11 cellular contexts compared by ENCODE assay signal in the genomic region with DNA sequence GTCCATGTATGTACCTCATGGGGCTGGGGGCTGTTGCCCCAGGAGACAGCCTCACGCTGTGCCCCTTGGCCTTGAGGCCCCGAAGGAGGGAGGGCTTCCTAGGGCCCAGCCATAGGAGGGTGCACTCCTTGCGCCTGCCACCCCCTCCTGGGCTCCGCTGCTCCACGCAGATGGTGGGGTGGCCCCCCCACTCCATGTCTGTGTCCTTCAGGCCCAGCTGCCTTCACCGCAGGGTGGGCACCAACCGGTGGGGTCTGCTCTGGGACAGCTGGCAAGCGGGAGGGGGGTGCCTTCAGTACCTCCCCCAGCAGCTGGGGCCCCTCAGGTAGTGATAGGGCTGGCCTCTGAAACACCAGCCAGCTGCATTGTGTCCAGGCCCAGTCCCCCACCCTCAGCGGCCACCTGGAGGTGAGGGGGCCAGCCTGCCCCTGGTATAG. TPM values are rescaled to one million over a fixed set of nuclear protein-coding genes. Genes with fewer than 3 reads are reported as not detected.
DNase-seq lines count a peak whose midpoint lies in the region; ATAC-seq and TF ChIP-seq lines count a peak whose summit lies in the region.
"Had no signal": no experiment of that assay in that cellular context is flagged by ENCODE, and none has a peak within 500 bp of the region (broad histone marks: within the 10 kb centered on the region; RNA-seq: fewer than 3 reads in every experiment).

No MANE protein-coding gene starts in this region.

- TF ChIP-seq CTCF in adrenal gland (IDR thresholded peaks at IDR 0.05) = peak in 1 of 6 experiments; percentile 2
- no peak for TF ChIP-seq CTCF in psoas muscle (IDR thresholded peaks at IDR 0.05)

- DNase-seq in D341Med (ENCODE audit: low spot score) (peak; percentile 39), adrenal gland (peak in 3 of 7 donors; percentile 11 to 28 (median 25)), right cardiac atrium (peak in 1 of 3 donors; percentile 70), psoas muscle (peak in 1 of 2 donors; percentile 52), ecto neural progenitor cell (ENCODE audit: low spot score) (no peak), activated gamma-delta T cell treated with Interleukin-2 at 50 U/mL for 16 hours (no peak), germinal center (ENCODE audit: low spot score) (no peak)
- DNase-seq: cortex of kidney, NCI-H146 had no signal

- H3K27me3 ChIP-seq in adrenal gland (no peaks in the 10 kb centered on the region), right cardiac atrium (ENCODE audit: control insufficient read depth, insufficient read depth) (no peaks in the 10 kb centered on the region), psoas muscle (ENCODE audit: insufficient read depth in 3 of 3, low read length in 2 of 3) (no peaks in the 10 kb centered on the region)

- peak overlapping the region in 1 of 4 donors; percentile 40 for H3K4me3 ChIP-seq in adrenal gland
- H3K4me3 ChIP-seq in right cardiac atrium (ENCODE audit: low read length) = no peak overlapping the region
- peak overlapping the region; percentile 27 for H3K4me3 ChIP-seq in psoas muscle

- peaks cover 6 to 25% of the 10 kb centered on the region in 2 donors for H3K4me1 ChIP-seq in adrenal gland (replicated peaks in 1 of 2)
- peaks cover 15% of the 10 kb centered on the region for H3K4me1 ChIP-seq in right cardiac atrium (ENCODE audit: control insufficient read depth, insufficient read depth, low read length)
- H3K4me1 ChIP-seq in psoas muscle = no peaks in the 10 kb centered on the region

- no peak for TF ChIP-seq POLR2A in adrenal gland (IDR thresholded peaks at IDR 0.05)

- H3K9me3 ChIP-seq in adrenal gland (replicated peaks in 1 of 3) = no peaks in the 10 kb centered on the region
- no peaks in the 10 kb centered on the region for H3K9me3 ChIP-seq in right cardiac atrium (ENCODE audit: control insufficient read depth, low read length)
- no peaks in the 10 kb centered on the region for H3K9me3 ChIP-seq in psoas muscle

- ATAC-seq in right cardiac atrium (peak; percentile 0 to 5), psoas muscle (peak in 1 of 4 donors; percentile 6), HG03108 (IDR thresholded peaks at IDR 0.05; ENCODE audit: unreplicated experiment) (no peak)

- H3K36me3 ChIP-seq in adrenal gland (replicated peaks in 1 of 2) (peaks cover 0 to 25% of the 10 kb centered on the region in 2 donors), psoas muscle (ENCODE audit: insufficient read depth in 1 of 2, low read depth in 1 of 2) (peaks cover 7 to 41% of the 10 kb centered on the region in 2 donors)

- intact Hi-C loops in adrenal gland (cut with DNase I) (no loop called here), right cardiac atrium (cut with DNase I) (no loop called here), psoas muscle (cut with DNase I) (no loop called here)

- 55 to 80% (median 71%) methylated on average over 1 to 9 of the region's 9 CpGs for WGBS in adrenal gland, 4 donors
- 60% methylated on average over 9 of the region's 9 CpGs for WGBS in right cardiac atrium
- 70 to 76% (median 76%) methylated on average over 8 to 9 of the region's 9 CpGs for WGBS in psoas muscle, 3 donors

- peak overlapping the region in 4 of 5 donors; percentile 50 to 90 (median 67) for H3K27ac ChIP-seq in adrenal gland
- peak overlapping the region; percentile 62 for H3K27ac ChIP-seq in right cardiac atrium (ENCODE audit: low read length)
- peak overlapping the region; percentile 38 for H3K27ac ChIP-seq in psoas muscle
- H3K27ac ChIP-seq: C4-2B had no signal

RNA-seq across cellular contexts. Expression of a gene that starts 0.3 kb away (rescaled TPM):
- 1 to 10 TPM in 7 of 8 donors, under 1 TPM in 1; 0.87 to 4.1 (median 1.3) TPM for total RNA-seq in adrenal gland
- polyA plus RNA-seq in adrenal gland = 1 to 10 TPM in 2 of 3 donors, under 1 TPM in 1; 0.05 to 2.1 (median 1.8) TPM
- 1 to 10 TPM; 1.2 to 2.2 (median 1.7) TPM for total RNA-seq in right cardiac atrium
- 1.3 TPM for polyA plus RNA-seq in right cardiac atrium
- total RNA-seq in psoas muscle = under 1 TPM; 0.37 to 0.92 (median 0.52) TPM
- polyA plus RNA-seq in psoas muscle = under 1 TPM; 0.19 to 0.40 (median 0.20) TPM

RNA-seq across cellular contexts. Expression of a gene that starts 10.0 kb away (rescaled TPM):
- total RNA-seq in adrenal gland (100 to 1,000 TPM; 162 to 427 (median 236) TPM), right cardiac atrium (100 to 1,000 TPM; 151 to 202 (median 169) TPM), psoas muscle (100 to 1,000 TPM in 1 of 4 donors, 10 to 100 TPM in 3; 90.2 to 122 (median 92.8) TPM)
- polyA plus RNA-seq in adrenal gland (100 to 1,000 TPM in 2 of 3 donors, 10 to 100 TPM in 1; 42.3 to 414 (median 388) TPM), right cardiac atrium (315 TPM), psoas muscle (100 to 1,000 TPM; 161 to 271 (median 166) TPM)

RNA-seq across cellular contexts. Expression of a gene that starts 15.6 kb away (rescaled TPM):
- 10 to 100 TPM; 10.7 to 40.6 (median 17.8) TPM for total RNA-seq in adrenal gland
- 1 to 10 TPM; 1.4 to 3.8 (median 2.9) TPM for polyA plus RNA-seq in adrenal gland
- total RNA-seq in right cardiac atrium = 10 to 100 TPM in 2 of 4 donors, 1 to 10 TPM in 2; 8.3 to 12.0 (median 10.3) TPM
- polyA plus RNA-seq in right cardiac atrium = 4.5 TPM
- total RNA-seq in psoas muscle = 10 to 100 TPM; 11.3 to 26.2 (median 17.8) TPM
- polyA plus RNA-seq in psoas muscle = 10 to 100 TPM in 2 of 3 donors, 1 to 10 TPM in 1; 7.7 to 16.0 (median 11.5) TPM

RNA-seq across cellular contexts. Expression of a gene that starts 40.9 kb away (rescaled TPM):
- 100 to 1,000 TPM in 2 of 8 donors, 10 to 100 TPM in 6; 56.4 to 120 (median 70.8) TPM for total RNA-seq in adrenal gland
- 100 to 1,000 TPM in 2 of 3 donors, 10 to 100 TPM in 1; 25.1 to 309 (median 303) TPM for polyA plus RNA-seq in adrenal gland
- 10 to 100 TPM; 51.6 to 56.5 (median 52.8) TPM for total RNA-seq in right cardiac atrium
- 103 TPM for polyA plus RNA-seq in right cardiac atrium
- 10 to 100 TPM; 35.7 to 43.4 (median 39.2) TPM for total RNA-seq in psoas muscle
- 10 to 100 TPM; 70.9 to 86.2 (median 81.8) TPM for polyA plus RNA-seq in psoas muscle

RNA-seq across cellular contexts. Expression of a gene that starts 46.9 kb away (rescaled TPM):
- total RNA-seq in adrenal gland (10 to 100 TPM in 6 of 8 donors, 1 to 10 TPM in 2; 8.0 to 24.8 (median 15.4) TPM), right cardiac atrium (1 to 10 TPM; 6.3 to 8.6 (median 7.4) TPM), psoas muscle (1 to 10 TPM; 3.6 to 6.5 (median 5.1) TPM)
- polyA plus RNA-seq in adrenal gland (10 to 100 TPM in 2 of 3 donors, 1 to 10 TPM in 1; 5.0 to 42.0 (median 36.0) TPM), right cardiac atrium (7.9 TPM), psoas muscle (1 to 10 TPM; 5.7 to 8.2 (median 7.8) TPM)
